Comparison of ENCODE assay signal across 24 cellular contexts in the genomic region with DNA sequence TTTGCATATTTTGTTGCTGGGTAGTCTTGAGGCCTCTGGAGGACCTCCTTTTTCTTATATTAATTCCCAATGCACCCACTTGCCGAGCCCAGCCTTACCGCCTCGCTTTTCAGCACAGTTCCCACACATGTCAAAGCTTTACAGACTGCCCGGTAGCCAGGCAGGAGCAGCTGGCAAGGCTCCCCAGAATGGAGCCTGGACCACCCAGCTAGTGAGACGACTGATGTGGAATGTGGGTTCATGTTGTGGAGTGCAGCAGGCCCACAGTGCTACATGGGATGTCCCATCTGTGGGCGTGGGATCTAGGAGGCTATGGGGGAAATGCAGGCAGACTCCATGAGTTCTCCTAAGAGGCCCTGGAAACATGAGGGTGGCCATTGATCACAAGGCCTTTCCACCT.
"Had no signal": no experiment of that assay in that cellular context is flagged by ENCODE, and none has a peak within 500 bp of the region (broad histone marks: within the 10 kb centered on the region; RNA-seq: fewer than 3 reads in every experiment).

No MANE protein-coding gene starts in this region.

- H3K9me3 Mint-ChIP-seq: activated B cell treated with CpG ODN at 0.5 μM for 24 hours; activated naive CD4-positive, alpha-beta T cell treated with anti-CD3 and anti-CD28 coated beads for 36 hours; activated T-cell treated with anti-CD3 and anti-CD28 coated beads, Interleukin-2, amount 50 U/mL, for 72 hours; dendritic cell treated with granulocyte-macrophage colony-stimulating factor and Interleukin-4, amounts not matched to agents 40 ng/mL and 50 ng/mL, for 4 days; memory B cell had no signal

- H3K4me1 Mint-ChIP-seq: activated B cell treated with CpG ODN at 0.5 μM for 24 hours had no signal

- H3K27me3 ChIP-seq: adrenal gland, ascending aorta, brain microvascular endothelial cell, heart right ventricle, right atrium auricular region had no signal

- H3K9me3 ChIP-seq: adrenal gland, ascending aorta, heart right ventricle, mucosa of descending colon, prostate gland, right atrium auricular region had no signal

- H3K36me3 ChIP-seq: adrenal gland, ascending aorta, brain microvascular endothelial cell, prostate gland, right atrium auricular region had no signal

- H3K4me1 ChIP-seq: adrenal gland, heart right ventricle, prostate gland, right atrium auricular region had no signal

- ATAC-seq: activated T-cell treated with anti-CD3 and anti-CD28 coated beads, Interleukin-2, amount 50 U/mL, for 72 hours; heart right ventricle; left colon; mucosa of descending colon; stimulated activated naive CD8-positive, alpha-beta T cell treated with anti-CD3 and anti-CD28 coated beads, Interleukin-15, Interleukin-2, amounts not matched to agents 100 U/mL and 50 U/mL, for 24 hours had no signal

- H3K27ac Mint-ChIP-seq: activated B cell treated with CpG ODN at 0.5 μM for 24 hours; dendritic cell treated with granulocyte-macrophage colony-stimulating factor and Interleukin-4, amounts not matched to agents 40 ng/mL and 50 ng/mL, for 4 days; memory B cell had no signal

- H3K4me3 ChIP-seq: adrenal gland, ascending aorta, heart right ventricle, mucosa of descending colon, prostate gland, right atrium auricular region had no signal

- DNase-seq: activated B cell treated with CpG ODN at 0.5 μM for 24 hours; activated CD4-positive, alpha-beta T cell treated with anti-CD3 and anti-CD28 coated beads for 4 hours; activated CD4-positive, alpha-beta T cell treated with anti-CD3 and anti-CD28 coated beads, Interleukin-2, amount 50 U/mL, for 48 hours; activated CD8-positive, alpha-beta memory T cell treated with anti-CD3 and anti-CD28 coated beads, Interleukin-2, amount 50 U/mL, for 48 hours; activated effector memory CD4-positive, alpha-beta T cell treated with Interleukin-2 at 50 U/mL for 16 hours; activated naive CD4-positive, alpha-beta T cell treated with anti-CD3 and anti-CD28 coated beads for 36 hours; activated T-cell treated with anti-CD3 and anti-CD28 coated beads, Interleukin-2, amount 50 U/mL, for 72 hours; adrenal gland; brain microvascular endothelial cell; caudate nucleus; effector CD4-positive, alpha-beta T cell; erythroblast; foreskin fibroblast; heart right ventricle; left colon; mucosa of descending colon; stimulated activated CD4-positive, alpha-beta T cell treated with anti-CD3 and anti-CD28 coated beads, Interleukin-4, amount 100 ng/mL, for 24 hours; stimulated activated naive CD8-positive, alpha-beta T cell treated with anti-CD3 and anti-CD28 coated beads, Interleukin-15, Interleukin-2, amounts not matched to agents 100 U/mL and 50 U/mL, for 24 hours; T1000 had no signal

- H3K27ac ChIP-seq: adrenal gland, ascending aorta, brain microvascular endothelial cell, heart right ventricle, prostate gland, right atrium auricular region had no signal

- H3K4me3 Mint-ChIP-seq: activated B cell treated with CpG ODN at 0.5 μM for 24 hours; activated naive CD4-positive, alpha-beta T cell treated with anti-CD3 and anti-CD28 coated beads for 36 hours; activated T-cell treated with anti-CD3 and anti-CD28 coated beads, Interleukin-2, amount 50 U/mL, for 72 hours; dendritic cell treated with granulocyte-macrophage colony-stimulating factor and Interleukin-4, amounts not matched to agents 40 ng/mL and 50 ng/mL, for 4 days; memory B cell had no signal

- H3K27me3 Mint-ChIP-seq: activated B cell treated with CpG ODN at 0.5 μM for 24 hours; dendritic cell treated with granulocyte-macrophage colony-stimulating factor and Interleukin-4, amounts not matched to agents 40 ng/mL and 50 ng/mL, for 4 days; memory B cell had no signal
